23 cellular contexts compared by ENCODE assay signal in the genomic region with DNA sequence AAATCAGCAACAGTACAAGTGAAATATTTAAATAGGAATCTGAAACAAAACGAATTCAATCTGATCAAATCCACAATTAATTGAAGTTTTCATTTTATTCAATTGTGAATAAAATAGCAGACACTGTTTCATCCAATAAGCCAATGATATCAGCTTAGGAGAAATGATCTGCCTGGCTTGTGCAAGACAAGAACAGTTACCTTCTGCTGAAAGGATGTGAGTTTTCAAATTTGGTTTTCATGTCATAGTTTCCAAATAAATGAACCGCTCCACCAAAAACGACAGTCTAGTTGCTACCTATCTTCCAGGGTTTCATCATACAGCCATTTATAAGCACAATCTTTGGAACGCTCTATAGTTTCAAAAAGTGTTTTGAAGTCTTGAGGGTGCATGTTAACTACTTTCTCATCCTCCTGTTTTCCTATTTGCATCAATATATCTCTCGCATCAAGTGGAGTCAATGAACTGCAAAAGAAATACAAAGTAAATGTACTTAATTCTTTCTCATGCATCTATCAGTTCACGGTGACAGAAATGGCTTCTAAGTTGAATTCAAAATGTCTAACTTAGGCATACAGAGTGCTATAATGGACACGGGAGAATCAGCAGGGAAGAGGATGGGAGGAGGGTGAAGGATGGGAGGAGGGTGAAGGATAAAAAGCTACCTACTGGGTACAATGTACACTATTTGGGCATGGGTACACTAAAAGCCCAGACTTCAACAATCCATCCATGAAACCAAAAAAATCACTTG. TPM values are rescaled to one million over a fixed set of nuclear protein-coding genes. Genes with fewer than 3 reads are reported as not detected.
DNase-seq lines count a peak whose midpoint lies in the region; ATAC-seq, FAIRE-seq and TF ChIP-seq lines count a peak whose summit lies in the region.
"Had no signal": no experiment of that assay in that cellular context is flagged by ENCODE, and none has a peak within 500 bp of the region (broad histone marks: within the 10 kb centered on the region; RNA-seq: fewer than 3 reads in every experiment).

No MANE protein-coding gene starts in this region.

- CTCF ChIA-PET in endothelial cell of umbilical vein (lab: Charles Lee) = interaction anchor here (0.9 kb wide), 1 partner anchor 23 kb away, joined by 3 read pairs; no protein-coding TSS in a partner anchor

- DNase-seq in D721Med (ENCODE audit: insufficient read length, low spot score) = no peak
- DNase-seq in GM23338 (ENCODE audit: low spot score) = no peak
- no peak for DNase-seq in endothelial cell of umbilical vein (ENCODE audit: low read depth, low spot score)
- no peak for DNase-seq in Peyer's patch
- no peak for DNase-seq in BE2C
- DNase-seq: 8988T; ACHN; Caco-2; Calu3; CD4-positive, alpha-beta T cell; CD8-positive, alpha-beta T cell; DMS 273 treated with DMSO at 0.1 percent for 48 hours; DMS153; DMS53; DMS79; DND-41; EL; GDM1 had no signal

- dilution Hi-C loops in endothelial cell of umbilical vein (cut with MboI; ENCODE audit: extremely low pct_ligation_motif_present, low sequenced_read_pairs) = no loop called here

- no peaks in the 10 kb centered on the region; the same call in 2 of the 3 replicates for H3K9me3 Mint-ChIP-seq in GM23338
- H3K9me3 Mint-ChIP-seq: CD4-positive, alpha-beta T cell; CD8-positive, alpha-beta T cell had no signal

- H3K36me3 ChIP-seq in GM23338 (ENCODE audit: insufficient read depth) (peaks cover 21% of the 10 kb centered on the region), endothelial cell of umbilical vein (ENCODE audit: control insufficient read depth in 2 of 2, extremely low read depth in 1 of 2, insufficient read depth in 2 of 2, low read length in 2 of 2) (peaks cover 4 to 8% of the 10 kb centered on the region in 2 experiments), Peyer's patch (peaks cover 0 to 50% (median 0%) of the 10 kb centered on the region in 3 donors), BE2C (peaks cover 34% of the 10 kb centered on the region)

- no peaks in the 10 kb centered on the region for H3F3A ChIP-seq in GM23338 (replicated peaks; ENCODE audit: low read depth)

- FAIRE-seq in D721Med (lab: Jason Lieb, UNC) (peak; percentile 92), endothelial cell of umbilical vein (lab: Jason Lieb, UNC) (peak; percentile 4)
- FAIRE-seq: GM12878, GM19239 had no signal

- H3K9me3 ChIP-seq in endothelial cell of umbilical vein (replicated peaks; ENCODE audit: control insufficient read depth, insufficient read depth, low read length) = no peaks in the 10 kb centered on the region
- no peaks in the 10 kb centered on the region for H3K9me3 ChIP-seq in Peyer's patch
- no peaks in the 10 kb centered on the region for H3K9me3 ChIP-seq in BE2C
- H3K9me3 ChIP-seq: BLaER1 treated with 17β-estradiol and CSF1 and Interleukin-3, amounts not matched to agents 10 nM and 100 nM; Caco-2 had no signal

- H4K20me1 ChIP-seq in GM23338 (replicated peaks; ENCODE audit: insufficient read depth) (no peaks in the 10 kb centered on the region; the same call in 1 of the 2 replicates), endothelial cell of umbilical vein (replicated peaks; ENCODE audit: control insufficient read depth, extremely low read depth, insufficient read depth, low read length) (no peaks in the 10 kb centered on the region)

- ATAC-seq in GM23338 (no peak), esophagus mucosa (no peak)
- ATAC-seq: CD8-positive, alpha-beta T cell; GM12878 had no signal

- POLR2A ChIA-PET in endothelial cell of umbilical vein (lab: Charles Lee) = interaction anchor here (0.7 kb wide), 1 partner anchor 47 kb away, joined by 3 read pairs; no protein-coding TSS in a partner anchor

- H3K4me2 ChIP-seq in GM23338 (no peak overlapping the region), endothelial cell of umbilical vein (ENCODE audit: insufficient read depth, low read length) (no peak overlapping the region)
- H3K4me2 ChIP-seq: BLaER1 treated with 17β-estradiol and CSF1 and Interleukin-3, amounts not matched to agents 10 nM and 100 nM had no signal

- no TSS peak for BruUV-seq in endothelial cell of umbilical vein (replicated peaks; lab: Mats Ljungman, UMichigan)

- H2AFZ ChIP-seq in GM23338 = no peak overlapping the region
- H2AFZ ChIP-seq in endothelial cell of umbilical vein (ENCODE audit: low read depth, low read length) = no peak overlapping the region

- H3K4me3 ChIP-seq in GM23338 = no peak overlapping the region
- H3K4me3 ChIP-seq in endothelial cell of umbilical vein (replicated peaks in 1 of 3; ENCODE audit: insufficient read depth in 1 of 3, low read depth in 1 of 3, low read length in 3 of 3) = no peak overlapping the region
- H3K4me3 ChIP-seq in Peyer's patch = no peak overlapping the region
- no peak overlapping the region for H3K4me3 ChIP-seq in BE2C (ENCODE audit: low read depth, low read length)
- H3K4me3 ChIP-seq: BLaER1 treated with 17β-estradiol and CSF1 and Interleukin-3, amounts not matched to agents 10 nM and 100 nM; GM12878 had no signal

- no peak for TF ChIP-seq CTCF in D721Med (IDR thresholded peaks at IDR 0.05; ENCODE audit: insufficient read depth, missing control alignments)
- TF ChIP-seq CTCF in GM23338 (conservative IDR thresholded peaks at IDR 0.05; ENCODE audit: low read depth in 2 of 2) = no peak
- TF ChIP-seq CTCF in endothelial cell of umbilical vein (IDR thresholded peaks at IDR 0.05; ENCODE audit: extremely low read depth in 1 of 2, insufficient read depth in 1 of 2, low read depth in 1 of 2, low read length in 2 of 2) = no peak
- no peak for TF ChIP-seq CTCF in Peyer's patch (IDR thresholded peaks at IDR 0.05)
- TF ChIP-seq CTCF in BE2C (IDR thresholded peaks at IDR 0.05; ENCODE audit: low read depth, low read length) = no peak

- intact Hi-C loops in endothelial cell of umbilical vein (cut with micrococcal nuclease) = no loop called here

- H3K27ac ChIP-seq in GM23338 (ENCODE audit: low read depth) (0 out of 2 replicates have a peak overlapping the region, but pooled peaks have one; percentile 18), endothelial cell of umbilical vein (ENCODE audit: insufficient read depth, low read depth, low read length) (no peak overlapping the region), Peyer's patch (no peak overlapping the region)
- H3K27ac ChIP-seq: BLaER1 treated with 17β-estradiol and CSF1 and Interleukin-3, amounts not matched to agents 10 nM and 100 nM; C4-2B had no signal

- H3K9ac ChIP-seq in endothelial cell of umbilical vein (replicated peaks; ENCODE audit: extremely low read depth, insufficient read depth, low read length) = no peak overlapping the region
- H3K9ac ChIP-seq: BLaER1 treated with 17β-estradiol and CSF1 and Interleukin-3, amounts not matched to agents 10 nM and 100 nM had no signal

- H3K27me3 ChIP-seq in GM23338 (ENCODE audit: insufficient read depth) = no peaks in the 10 kb centered on the region
- H3K27me3 ChIP-seq in endothelial cell of umbilical vein (ENCODE audit: control insufficient read depth in 2 of 2, insufficient read depth in 2 of 2, low read length in 2 of 2) = no peaks in the 10 kb centered on the region
- no peaks in the 10 kb centered on the region for H3K27me3 ChIP-seq in Peyer's patch
- H3K27me3 ChIP-seq in BE2C = no peaks in the 10 kb centered on the region
- H3K27me3 ChIP-seq: BLaER1 treated with 17β-estradiol and CSF1 and Interleukin-3, amounts not matched to agents 10 nM and 100 nM had no signal

- TF ChIP-seq POLR2A in endothelial cell of umbilical vein (IDR thresholded peaks at IDR 0.05; ENCODE audit: low read depth, low read length) (no peak), Peyer's patch (IDR thresholded peaks at IDR 0.05) (no peak)

- H3K9me2 ChIP-seq in GM23338 (ENCODE audit: insufficient read depth) = no peaks in the 10 kb centered on the region

- H3K9me1 ChIP-seq in endothelial cell of umbilical vein (replicated peaks; ENCODE audit: control insufficient read depth, extremely low read depth, insufficient read depth, low read length) = no peaks in the 10 kb centered on the region

- H3K79me2 ChIP-seq in GM23338 (replicated peaks; ENCODE audit: insufficient read depth) (no peaks in the 10 kb centered on the region), endothelial cell of umbilical vein (ENCODE audit: control insufficient read depth, insufficient read depth, low read length) (no peaks in the 10 kb centered on the region)

- H3K36me3 Mint-ChIP-seq in GM23338 (ENCODE audit: low read depth) = peaks cover 33% of the 10 kb centered on the region

- peaks cover 3% of the 10 kb centered on the region; the same call in 2 of the 3 replicates for H3K4me1 Mint-ChIP-seq in GM23338

- 0 out of 2 replicates have a peak, but pooled peaks cover 7% of the 10 kb centered on the region for H3K4me1 ChIP-seq in GM23338 (ENCODE audit: insufficient read depth)
- no peaks in the 10 kb centered on the region for H3K4me1 ChIP-seq in endothelial cell of umbilical vein (ENCODE audit: control insufficient read depth, extremely low read depth, insufficient read depth, low read length)
- H3K4me1 ChIP-seq in Peyer's patch = no peaks in the 10 kb centered on the region
- no peaks in the 10 kb centered on the region for H3K4me1 ChIP-seq in BE2C
- H3K4me1 ChIP-seq: BLaER1 treated with 17β-estradiol and CSF1 and Interleukin-3, amounts not matched to agents 10 nM and 100 nM; Caco-2 had no signal

- H3K27me3 Mint-ChIP-seq in GM23338 (ENCODE audit: insufficient read depth, low read depth, poor library complexity) = peaks cover 3% of the 10 kb centered on the region
- H3K27me3 Mint-ChIP-seq: CD4-positive, alpha-beta T cell had no signal

- no peak overlapping the region for H3K4me3 Mint-ChIP-seq in GM23338
- H3K4me3 Mint-ChIP-seq: CD4-positive, alpha-beta T cell; CD8-positive, alpha-beta T cell had no signal

- H3K27ac Mint-ChIP-seq in GM23338 = no peak overlapping the region
- H3K27ac Mint-ChIP-seq: CD4-positive, alpha-beta T cell; CD8-positive, alpha-beta T cell had no signal

RNA-seq across cellular contexts. Expression of a gene that starts 25.1 kb away (rescaled TPM):
- total RNA-seq in GM23338 (2014; rRNA removed; shearing (Covaris generic)) = 24.9 and 25.2 TPM in 2 replicates
- 11.2 and 18.7 TPM in 2 replicates for polyA plus RNA-seq in GM23338 (2016; fragmentation: Nextera tagmentation; extraction: Ambion mirVana)
- 14.3 and 14.8 TPM in 2 replicates for total RNA-seq in endothelial cell of umbilical vein
- polyA plus RNA-seq in endothelial cell of umbilical vein = 5.8 and 8.4 TPM in 2 replicates
- 10.3 and 10.4 TPM in 2 replicates for polyA plus RNA-seq in endothelial cell of umbilical vein (2011; cell fraction: cytosol; rRNA removed)
- polyA plus RNA-seq in endothelial cell of umbilical vein (2011; cell fraction: nucleus; rRNA removed) = 11.0 and 15.7 TPM in 2 replicates
- 13.0 and 20.7 TPM in 2 replicates for polyA plus RNA-seq in endothelial cell of umbilical vein (2012)
- 3.7 and 4.8 TPM in 2 replicates for polyA minus RNA-seq in endothelial cell of umbilical vein
- polyA minus RNA-seq in endothelial cell of umbilical vein (2011; cell fraction: cytosol; rRNA and poly(A)+ RNA removed) = 12.9 TPM
- polyA minus RNA-seq in endothelial cell of umbilical vein (2011; cell fraction: nucleus; rRNA and poly(A)+ RNA removed) = 9.6 and 13.3 TPM in 2 replicates
- total RNA-seq in Peyer's patch = 1 to 10 TPM; 5.6 to 8.4 (median 6.5) TPM
- total RNA-seq in esophagus mucosa = 8.2 TPM
- polyA plus RNA-seq in BE2C (2012; ENCODE audit: insufficient read depth, insufficient read length, low read depth) = 28.1 TPM

RNA-seq across cellular contexts. Expression of a gene that starts 25.3 kb away (rescaled TPM):
- total RNA-seq in GM23338 (2014; rRNA removed; shearing (Covaris generic)) = 17.2 and 17.6 TPM in 2 replicates
- polyA plus RNA-seq in GM23338 (2016; fragmentation: Nextera tagmentation; extraction: Ambion mirVana) = 8.1 and 8.9 TPM in 2 replicates
- total RNA-seq in endothelial cell of umbilical vein = 18.1 and 21.5 TPM in 2 replicates
- 4.4 and 6.3 TPM in 2 replicates for polyA plus RNA-seq in endothelial cell of umbilical vein
- 6.6 and 8.2 TPM in 2 replicates for polyA plus RNA-seq in endothelial cell of umbilical vein (2011; cell fraction: cytosol; rRNA removed)
- polyA plus RNA-seq in endothelial cell of umbilical vein (2011; cell fraction: nucleus; rRNA removed) = 21.4 and 26.5 TPM in 2 replicates
- polyA plus RNA-seq in endothelial cell of umbilical vein (2012) = 7.9 and 10.0 TPM in 2 replicates
- 24.8 and 27.7 TPM in 2 replicates for polyA minus RNA-seq in endothelial cell of umbilical vein
- polyA minus RNA-seq in endothelial cell of umbilical vein (2011; cell fraction: cytosol; rRNA and poly(A)+ RNA removed) = 8.0 TPM
- polyA minus RNA-seq in endothelial cell of umbilical vein (2011; cell fraction: nucleus; rRNA and poly(A)+ RNA removed) = 37.7 and 41.0 TPM in 2 replicates
- 10 to 100 TPM; 62.0 to 75.7 (median 69.8) TPM for total RNA-seq in Peyer's patch
- total RNA-seq in esophagus mucosa = 13.5 TPM
- polyA plus RNA-seq in BE2C (2012; ENCODE audit: insufficient read depth, insufficient read length, low read depth) = 20.5 TPM

RNA-seq across cellular contexts. Expression of a gene that starts 33.8 kb away (rescaled TPM):
- total RNA-seq in GM23338 (2014; rRNA removed; shearing (Covaris generic)) = 31.7 and 34.4 TPM in 2 replicates
- polyA plus RNA-seq in GM23338 (2016; fragmentation: Nextera tagmentation; extraction: Ambion mirVana) (31.8 and 34.1 TPM in 2 replicates), endothelial cell of umbilical vein (12.7 and 16.0 TPM in 2 replicates)
- total RNA-seq in endothelial cell of umbilical vein (27.6 and 32.1 TPM in 2 replicates), Peyer's patch (10 to 100 TPM; 19.8 to 55.3 (median 26.9) TPM), esophagus mucosa (6.9 TPM)
- 21.9 and 22.3 TPM in 2 replicates for polyA plus RNA-seq in endothelial cell of umbilical vein (2011; cell fraction: cytosol; rRNA removed)
- 20.4 and 20.8 TPM in 2 replicates for polyA plus RNA-seq in endothelial cell of umbilical vein (2011; cell fraction: nucleus; rRNA removed)
- polyA plus RNA-seq in endothelial cell of umbilical vein (2012) = 27.2 and 30.1 TPM in 2 replicates
- polyA minus RNA-seq in endothelial cell of umbilical vein = 26.1 and 39.4 TPM in 2 replicates
- 15.0 TPM for polyA minus RNA-seq in endothelial cell of umbilical vein (2011; cell fraction: cytosol; rRNA and poly(A)+ RNA removed)
- polyA minus RNA-seq in endothelial cell of umbilical vein (2011; cell fraction: nucleus; rRNA and poly(A)+ RNA removed) = 65.3 and 66.0 TPM in 2 replicates
- polyA plus RNA-seq in BE2C (2012; ENCODE audit: insufficient read depth, insufficient read length, low read depth) = 149 TPM
